Comparison of ENCODE assay signal across 2 cellular contexts in genomic region chr12:67456281-67456918, GRCh38.
TF ChIP-seq lines count a peak whose summit lies in the region.

No MANE protein-coding gene starts in this region.

TF ChIP-seq in HepG2, 621 proteins besides CTCF, POLR2A, EP300 and RAD21 (continued from another document):
- TF ChIP-seq CEBPZ (IDR thresholded peaks at IDR 0.05; ENCODE audit: low read length) (no peak), ZNF34 (CRISPR knock-in tag; IDR thresholded peaks at IDR 0.05; ENCODE audit: borderline replicate concordance) (no peak), NFYB (CRISPR knock-in tag; IDR thresholded peaks at IDR 0.05) (no peak), ZNF335 (CRISPR knock-in tag; IDR thresholded peaks at IDR 0.05) (no peak), SAFB2 (CRISPR knock-in tag; IDR thresholded peaks at IDR 0.05; ENCODE audit: borderline replicate concordance, low read depth) (no peak), ZZZ3 (CRISPR knock-in tag; IDR thresholded peaks at IDR 0.05; ENCODE audit: borderline replicate concordance) (no peak), STAT6 (CRISPR knock-in tag; IDR thresholded peaks at IDR 0.05; ENCODE audit: borderline replicate concordance) (no peak), ZNF788 (CRISPR knock-in tag; IDR thresholded peaks at IDR 0.05; ENCODE audit: borderline replicate concordance) (no peak), AHR (CRISPR knock-in tag; IDR thresholded peaks at IDR 0.05) (no peak), TEAD3 (CRISPR knock-in tag; optimal IDR thresholded peaks at IDR 0.05; ENCODE audit: borderline replicate concordance) (no peak), ZNF296 (CRISPR knock-in tag; conservative IDR thresholded peaks at IDR 0.05) (no peak), HOXA5 (CRISPR knock-in tag; IDR thresholded peaks at IDR 0.05) (no peak)

TF ChIP-seq in SK-N-SH, 30 proteins besides CTCF, POLR2A, EP300 and RAD21 (continued from another document):
- TF ChIP-seq REST (IDR thresholded peaks at IDR 0.05; ENCODE audit: low read depth, low read length): no peak
- peak; percentile 61; the same call in 1 of the 2 replicates for TF ChIP-seq SIN3A (IDR thresholded peaks at IDR 0.05; ENCODE audit: borderline replicate concordance, low read depth, low read length)
- peak; percentile 47; the same call in 1 of the 2 replicates for TF ChIP-seq POLR2AphosphoS5 (IDR thresholded peaks at IDR 0.05; ENCODE audit: low read depth, low read length)
- no peak for TF ChIP-seq SMC3 (IDR thresholded peaks at IDR 0.05; ENCODE audit: low read depth, low read length)
- no peak for TF ChIP-seq USF2 (IDR thresholded peaks at IDR 0.05; ENCODE audit: borderline replicate concordance, low read depth, low read length)
- peak; percentile 65 for TF ChIP-seq PBX3 (IDR thresholded peaks at IDR 0.05)
- TF ChIP-seq YY1 (IDR thresholded peaks at IDR 0.05; ENCODE audit: low read depth): no peak
- peak; percentile 91 for TF ChIP-seq TCF12 (IDR thresholded peaks at IDR 0.05)
- peak; percentile 32; the same call in 1 of the 2 replicates for TF ChIP-seq TEAD4 (IDR thresholded peaks at IDR 0.05; ENCODE audit: borderline replicate concordance, insufficient read depth)
- no peak for TF ChIP-seq RCOR1 (IDR thresholded peaks at IDR 0.05; ENCODE audit: low read length)
- TF ChIP-seq GATA2 (CRISPR knock-in tag; IDR thresholded peaks at IDR 0.05): no peak
- 0 out of 2 replicates have a peak, but pooled peaks have one; percentile 23 for TF ChIP-seq MAX (IDR thresholded peaks at IDR 0.05; ENCODE audit: low read depth)
- no peak for TF ChIP-seq FOXM1 (IDR thresholded peaks at IDR 0.05; ENCODE audit: low read depth)
- TF ChIP-seq FOXJ3 (CRISPR knock-in tag; IDR thresholded peaks at IDR 0.05): no peak
- TF ChIP-seq CHD2 (IDR thresholded peaks at IDR 0.05; ENCODE audit: low read length, partially characterized antibody): peak; percentile 17
- TF ChIP-seq RXRA (IDR thresholded peaks at IDR 0.05; ENCODE audit: borderline replicate concordance, low read depth): peak; percentile 50; the same call in 1 of the 2 replicates
- TF ChIP-seq GABPA (IDR thresholded peaks at IDR 0.05; ENCODE audit: low read depth): no peak
- TF ChIP-seq MEF2A (IDR thresholded peaks at IDR 0.05; ENCODE audit: borderline replicate concordance, low read depth): no peak
- peak; percentile 33; the same call in 1 of the 2 replicates for TF ChIP-seq FOSL2 (IDR thresholded peaks at IDR 0.05; ENCODE audit: borderline replicate concordance, low read depth)
- no peak for TF ChIP-seq NRF1 (IDR thresholded peaks at IDR 0.05; ENCODE audit: low read depth, low read length)
- TF ChIP-seq NFIC (IDR thresholded peaks at IDR 0.05; ENCODE audit: borderline replicate concordance): peak; percentile 94
- TF ChIP-seq USF1 (IDR thresholded peaks at IDR 0.05; ENCODE audit: borderline replicate concordance, low read depth): no peak
- no peak for TF ChIP-seq RFX5 (IDR thresholded peaks at IDR 0.05; ENCODE audit: low read length)
